In genomic region chr11:36953986-36954385, GRCh38 we compare ENCODE assay signal across 28 cellular contexts.
A peak's percentile ranks its signal among the peaks of the same experiment; 100 is the strongest.
DNase-seq lines count a peak whose midpoint lies in the region; ATAC-seq and TF ChIP-seq lines count a peak whose summit lies in the region.
"Had no signal": no experiment of that assay in that cellular context is flagged by ENCODE, and none has a peak within 500 bp of the region (broad histone marks: within the 10 kb centered on the region; RNA-seq: fewer than 3 reads in every experiment).

No MANE protein-coding gene starts in this region.

- no peak for DNase-seq in HCT116 (ENCODE audit: low read depth, low spot score)
- DNase-seq in NCI-H2227 treated with DMSO at 0.1 percent for 48 hours (lab: John Stamatoyannopoulos, UW), result peak; percentile 46
- peak; percentile 1 for DNase-seq in astrocyte of the spinal cord (ENCODE audit: low read depth, low spot score)
- no peak for DNase-seq in mesothelial cell of epicardium (ENCODE audit: low spot score in 2 of 2, unreplicated experiment in 2 of 2)
- no peak for DNase-seq in NCI-H345 treated with DMSO at 0.1 percent for 48 hours (lab: John Stamatoyannopoulos, UW; ENCODE audit: unreplicated experiment)
- DNase-seq in cortex of kidney (lab: John Stamatoyannopoulos, UW), result no peak
- no peak for DNase-seq in neuronal stem cell (ENCODE audit: low spot score)
- no peak for DNase-seq in NOMO-1 treated with dmso at 0.1 percent for 144 hours (lab: John Stamatoyannopoulos, UW; ENCODE audit: unreplicated experiment)
- DNase-seq: activated CD4-positive, alpha-beta T cell treated with anti-CD3 and anti-CD28 coated beads, Interleukin-2, amount 10 ng/mL, durations not matched to agents 7 days and 5 days; activated naive CD4-positive, alpha-beta T cell treated with Interleukin-2 at 50 U/mL for 16 hours; activated T-cell treated with anti-CD3 and anti-CD28 coated beads, Interleukin-2, amount 50 U/mL, for 48 hours; adrenal gland; foreskin melanocyte; left ventricle myocardium inferior; naive thymus-derived CD4-positive, alpha-beta T cell; NCI-H1105 treated with DMSO at 0.1 percent for 48 hours; NCI-H2029; NCI-H446 treated with DMSO at 0.1 percent for 48 hours; SHP77; stimulated activated naive CD8-positive, alpha-beta T cell treated with anti-CD3 and anti-CD28 coated beads, Interleukin-15, amount 100 ng/mL, for 72 hours; SW 1271; T-helper 9 cell; thyroid gland had no signal

- no peak overlapping the region for H3K23ac ChIP-seq in neuronal stem cell (ENCODE audit: low read depth, low read length, poor library complexity)

- RAD21 ChIA-PET in HCT116 (lab: Charles Lee; ENCODE audit: low non-redundant PET in 1 of 2, low total read pairs in 2 of 2, uncharacterized antibody in 2 of 2, unreplicated experiment in 2 of 2), result no interaction called here

- peaks cover 2% of the 10 kb centered on the region for H3K9me3 Mint-ChIP-seq in mesothelial cell of epicardium
- H3K9me3 Mint-ChIP-seq: activated CD4-positive, alpha-beta T cell treated with anti-CD3 and anti-CD28 coated beads, Interleukin-2, amount 10 ng/mL, durations not matched to agents 7 days and 5 days had no signal

- no peak for ATAC-seq in HCT116
- ATAC-seq: esophagus mucosa; naive thymus-derived CD4-positive, alpha-beta T cell; Panc1; stimulated activated naive CD8-positive, alpha-beta T cell treated with anti-CD3 and anti-CD28 coated beads, Interleukin-15, amount 100 ng/mL, for 72 hours; WTC11 had no signal

- H3K9me2 ChIP-seq in HCT116 (ENCODE audit: insufficient read depth), result no peaks in the 10 kb centered on the region

- no peaks in the 10 kb centered on the region for H4K20me1 ChIP-seq in HCT116 (ENCODE audit: insufficient read depth)

- H3K14ac ChIP-seq in neuronal stem cell (ENCODE audit: low read length), result no peak overlapping the region

- H3K9me3 ChIP-seq in HCT116 (ENCODE audit: control insufficient read depth in 1 of 2, insufficient read depth in 1 of 2, low read depth in 1 of 2, low read length in 2 of 2) (peaks cover 0 to 5% of the 10 kb centered on the region in 2 experiments; a peak in 2 of 4 replicates), neuronal stem cell (replicated peaks in 1 of 2; ENCODE audit: control insufficient read depth in 2 of 2, insufficient read depth in 1 of 2, low read depth in 1 of 2, low read length in 2 of 2) (peaks cover 0 to 3% of the 10 kb centered on the region in 2 donors)
- H3K9me3 ChIP-seq: adrenal gland, thyroid gland had no signal

- H3K79me1 ChIP-seq in neuronal stem cell (ENCODE audit: low read depth, low read length), result no peaks in the 10 kb centered on the region

- POLR2A ChIA-PET in HCT116 (lab: Charles Lee), result no interaction called here

- H3K4me1 ChIP-seq in HCT116 (ENCODE audit: control insufficient read depth in 1 of 2, insufficient read depth in 2 of 2, low read length in 2 of 2) (no peaks in the 10 kb centered on the region), neuronal stem cell (ENCODE audit: control insufficient read depth in 2 of 2, insufficient read depth in 1 of 2, low read depth in 1 of 2, low read length in 2 of 2) (no peaks in the 10 kb centered on the region)
- H3K4me1 ChIP-seq: adrenal gland, thyroid gland had no signal

- no peak overlapping the region for H2BK5ac ChIP-seq in neuronal stem cell (ENCODE audit: low read length)

- no peak for TF ChIP-seq RAD21 in HCT116 (IDR thresholded peaks at IDR 0.05; ENCODE audit: low read depth)

- H3K79me2 ChIP-seq in HCT116 (ENCODE audit: insufficient read depth, low read length), result no peaks in the 10 kb centered on the region

- H2BK12ac ChIP-seq in neuronal stem cell (ENCODE audit: low read length), result no peak overlapping the region

- in situ Hi-C loops in astrocyte of the spinal cord (cut with HindIII; ENCODE audit: low sequenced_read_pairs), result no loop called here

- H3K36me3 Mint-ChIP-seq in mesothelial cell of epicardium, result no peaks in the 10 kb centered on the region
- H3K36me3 Mint-ChIP-seq: IgD-negative memory B cell; naive thymus-derived CD4-positive, alpha-beta T cell had no signal

- CTCF ChIA-PET in HCT116 (lab: Charles Lee), result no interaction called here

- H3K9ac ChIP-seq in HCT116 (ENCODE audit: low read length) (no peak overlapping the region), neuronal stem cell (ENCODE audit: low read depth, low read length, poor library complexity) (no peak overlapping the region)

- no peaks in the 10 kb centered on the region for H3K27me3 ChIP-seq in HCT116 (ENCODE audit: insufficient read depth, low read length)
- no peaks in the 10 kb centered on the region for H3K27me3 ChIP-seq in neuronal stem cell (ENCODE audit: control insufficient read depth in 3 of 3, insufficient read depth in 3 of 3, low read depth in 1 of 3, low read length in 3 of 3)
- H3K27me3 ChIP-seq: adrenal gland, cardiac muscle cell, thyroid gland had no signal

- no peak overlapping the region for H2BK120ac ChIP-seq in neuronal stem cell (ENCODE audit: low read depth, low read length)

- H3K36me3 ChIP-seq in HCT116 (ENCODE audit: control insufficient read depth in 1 of 2, insufficient read depth in 2 of 2, low read length in 2 of 2), result no peaks in the 10 kb centered on the region
- H3K36me3 ChIP-seq in neuronal stem cell (replicated peaks in 1 of 2; ENCODE audit: control insufficient read depth in 2 of 2, insufficient read depth in 2 of 2, low read length in 2 of 2), result no peaks in the 10 kb centered on the region
- H3K36me3 ChIP-seq: adrenal gland, cardiac muscle cell, left ventricle myocardium inferior, thyroid gland had no signal

- no peak overlapping the region for H3K4me3 Mint-ChIP-seq in mesothelial cell of epicardium
- H3K4me3 Mint-ChIP-seq: activated CD4-positive, alpha-beta T cell treated with anti-CD3 and anti-CD28 coated beads, Interleukin-2, amount 10 ng/mL, durations not matched to agents 7 days and 5 days; IgD-negative memory B cell; naive thymus-derived CD4-positive, alpha-beta T cell; stimulated activated naive CD8-positive, alpha-beta T cell treated with anti-CD3 and anti-CD28 coated beads, Interleukin-15, amount 100 ng/mL, for 72 hours; WTC11 had no signal

- peaks cover 12% of the 10 kb centered on the region for H3K27me3 Mint-ChIP-seq in mesothelial cell of epicardium (ENCODE audit: low read depth)
- H3K27me3 Mint-ChIP-seq: activated CD4-positive, alpha-beta T cell treated with anti-CD3 and anti-CD28 coated beads, Interleukin-2, amount 10 ng/mL, durations not matched to agents 7 days and 5 days; IgD-negative memory B cell; naive thymus-derived CD4-positive, alpha-beta T cell; stimulated activated naive CD8-positive, alpha-beta T cell treated with anti-CD3 and anti-CD28 coated beads, Interleukin-15, amount 100 ng/mL, for 72 hours had no signal

- no peak overlapping the region for H3K4ac ChIP-seq in neuronal stem cell (ENCODE audit: low read length)

- TF ChIP-seq POLR2A in HCT116 (IDR thresholded peaks at IDR 0.05; ENCODE audit: borderline replicate concordance, extremely low read depth, insufficient read depth, insufficient read length), result no peak

- H3K27ac Mint-ChIP-seq in mesothelial cell of epicardium, result peak overlapping the region; percentile 58
- H3K27ac Mint-ChIP-seq: activated CD4-positive, alpha-beta T cell treated with anti-CD3 and anti-CD28 coated beads, Interleukin-2, amount 10 ng/mL, durations not matched to agents 7 days and 5 days; IgD-negative memory B cell; naive thymus-derived CD4-positive, alpha-beta T cell; stimulated activated naive CD8-positive, alpha-beta T cell treated with anti-CD3 and anti-CD28 coated beads, Interleukin-15, amount 100 ng/mL, for 72 hours; WTC11 had no signal

- H4K8ac ChIP-seq in neuronal stem cell (ENCODE audit: low read depth, low read length), result no peak overlapping the region

- intact Hi-C loops in HCT116 (cut with micrococcal nuclease), result no loop called here

- H3K27ac ChIP-seq in HCT116 (ENCODE audit: low read depth, low read length) (no peak overlapping the region), neuronal stem cell (replicated peaks; ENCODE audit: low read length) (no peak overlapping the region)
- H3K27ac ChIP-seq: adrenal gland, cardiac muscle cell, left ventricle myocardium inferior, thyroid gland had no signal

- BruUV-seq in HCT116 (replicated peaks; lab: Mats Ljungman, UMichigan), result no TSS peak

- no peak overlapping the region for H2AK5ac ChIP-seq in neuronal stem cell (ENCODE audit: low read depth, low read length)

- H2AFZ ChIP-seq in HCT116 (ENCODE audit: low read depth, low read length, poor library complexity, severe bottlenecking) (no peak overlapping the region), neuronal stem cell (ENCODE audit: low read length) (no peak overlapping the region)

- H3K4me1 Mint-ChIP-seq in mesothelial cell of epicardium, result peaks cover 8% of the 10 kb centered on the region
- H3K4me1 Mint-ChIP-seq: activated CD4-positive, alpha-beta T cell treated with anti-CD3 and anti-CD28 coated beads, Interleukin-2, amount 10 ng/mL, durations not matched to agents 7 days and 5 days; IgD-negative memory B cell; naive thymus-derived CD4-positive, alpha-beta T cell; stimulated activated naive CD8-positive, alpha-beta T cell treated with anti-CD3 and anti-CD28 coated beads, Interleukin-15, amount 100 ng/mL, for 72 hours; WTC11 had no signal

- H3K4me2 ChIP-seq in HCT116 (ENCODE audit: low read length), result no peak overlapping the region
- H3K4me2 ChIP-seq in neuronal stem cell (ENCODE audit: insufficient read depth, low read length, poor library complexity, severe bottlenecking), result no peak overlapping the region

- H3K18ac ChIP-seq in neuronal stem cell (ENCODE audit: low read length), result no peak overlapping the region

- no peak overlapping the region for H2BK15ac ChIP-seq in neuronal stem cell (ENCODE audit: low read length)

- no peak overlapping the region for H3K4me3 ChIP-seq in HCT116 (replicated peaks in 1 of 2; ENCODE audit: low read depth in 1 of 2, low read length in 2 of 2)
- no peak overlapping the region for H3K4me3 ChIP-seq in astrocyte of the spinal cord (ENCODE audit: low read depth, low read length)
- no peak overlapping the region for H3K4me3 ChIP-seq in neuronal stem cell (ENCODE audit: low read length in 2 of 2)
- H3K4me3 ChIP-seq: adrenal gland, cardiac muscle cell, left ventricle myocardium inferior, thyroid gland had no signal

- TF ChIP-seq CTCF in HCT116 (IDR thresholded peaks at IDR 0.05 in 2 of 3, conservative IDR thresholded peaks at IDR 0.05 in 1 of 3; ENCODE audit: borderline replicate concordance in 1 of 3, insufficient read depth in 1 of 3, low read depth in 2 of 3, low read length in 2 of 3) (no peak), astrocyte of the spinal cord (IDR thresholded peaks at IDR 0.05; ENCODE audit: low read depth, low read length) (no peak), mesothelial cell of epicardium (IDR thresholded peaks at IDR 0.05; ENCODE audit: unreplicated experiment) (no peak)

- no peak overlapping the region for H4K91ac ChIP-seq in neuronal stem cell (ENCODE audit: low read depth, low read length, poor library complexity)

TF ChIP-seq in HCT116, 20 proteins besides CTCF, POLR2A, EP300 and RAD21:
- TF ChIP-seq TCF7L2 (IDR thresholded peaks at IDR 0.05; ENCODE audit: borderline replicate concordance, extremely low read depth, insufficient read depth, insufficient read length) (peak; percentile 26), SP1 (IDR thresholded peaks at IDR 0.05; ENCODE audit: low read depth) (no peak)

Comparison
In these comparisons a context has a peak if more than half of its experiments do, and no peak if none do; other contexts are left out.
1. DNase-seq: peak in NCI-H2227 treated with DMSO at 0.1 percent for 48 hours (single experiment) and astrocyte of the spinal cord (single experiment); none in HCT116 (single experiment), mesothelial cell of epicardium (0 of 2), NCI-H345 treated with DMSO at 0.1 percent for 48 hours (single experiment), cortex of kidney (single experiment), neuronal stem cell (single experiment) and NOMO-1 treated with dmso at 0.1 percent for 144 hours (single experiment).